ENCODE assay signal across 8 cellular contexts in the genomic region with DNA sequence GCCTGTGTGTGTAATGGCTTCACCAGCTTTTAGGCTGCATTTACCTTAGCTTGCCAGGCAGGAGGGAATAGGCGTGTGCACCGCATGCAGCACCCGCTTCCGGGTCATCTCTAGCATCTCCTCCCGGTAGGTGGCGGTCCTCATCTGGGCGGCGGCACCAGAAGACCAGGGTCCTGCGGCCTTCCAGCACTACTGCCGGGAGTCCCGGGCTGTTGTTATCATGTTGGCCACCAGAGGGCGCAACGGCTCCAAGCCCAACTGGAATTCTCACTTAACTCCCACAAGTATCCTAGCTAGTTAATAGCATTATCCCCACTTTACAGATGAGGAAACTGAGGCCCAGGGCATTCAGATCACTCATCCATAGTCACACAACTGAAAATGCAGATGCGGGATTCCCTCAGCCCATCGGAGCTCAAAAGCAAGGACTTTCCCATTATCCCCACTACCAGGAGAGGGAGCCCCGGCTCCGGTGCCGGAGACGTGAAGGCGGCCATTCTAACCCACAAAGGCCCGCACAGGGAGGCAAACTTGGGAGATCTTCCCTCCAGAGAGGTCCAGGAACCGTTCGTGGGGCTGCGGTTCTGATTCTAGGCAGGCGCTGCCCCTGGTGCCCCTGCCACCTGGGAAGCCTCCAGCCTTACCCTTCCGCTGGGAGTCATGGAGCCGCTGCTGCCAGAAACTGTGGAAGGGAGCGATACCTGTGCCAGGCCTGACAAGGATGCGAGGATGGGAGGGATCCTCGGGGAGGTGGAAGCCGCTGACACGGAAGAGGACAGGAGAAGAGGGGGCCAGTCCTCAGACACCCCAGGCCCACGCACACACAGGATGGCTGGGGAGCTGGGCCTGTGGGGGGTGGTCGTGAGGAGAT. TPM values are rescaled to one million over a fixed set of nuclear protein-coding genes. Genes with fewer than 3 reads are reported as not detected.
DNase-seq lines count a peak whose midpoint lies in the region; ATAC-seq and TF ChIP-seq lines count a peak whose summit lies in the region.

No MANE protein-coding gene starts in this region.

- no peak for TF ChIP-seq POLR2A in right lobe of liver (IDR thresholded peaks at IDR 0.05)

- peaks cover 7% of the 10 kb centered on the region for H3K4me1 Mint-ChIP-seq in activated CD4-positive, alpha-beta T cell treated with anti-CD3 and anti-CD28 coated beads for 36 hours

- ATAC-seq in HG03097 (IDR thresholded peaks at IDR 0.05; ENCODE audit: low FRiP score, unreplicated experiment) = peak; percentile 73
- peak; percentile 92 for ATAC-seq in activated CD4-positive, alpha-beta T cell treated with anti-CD3 and anti-CD28 coated beads for 36 hours
- ATAC-seq in right lobe of liver = peak; percentile 64 to 86 (median 80)

- no peak overlapping the region for H3K9ac ChIP-seq in colonic mucosa (ENCODE audit: low read depth in 2 of 2, low read length in 2 of 2)

- no peaks in the 10 kb centered on the region for H3K9me3 Mint-ChIP-seq in activated CD4-positive, alpha-beta T cell treated with anti-CD3 and anti-CD28 coated beads for 36 hours (ENCODE audit: low read depth)

- H3K9me3 ChIP-seq in colonic mucosa = no peaks in the 10 kb centered on the region
- no peaks in the 10 kb centered on the region for H3K9me3 ChIP-seq in right lobe of liver

- no peaks in the 10 kb centered on the region for H3K27me3 ChIP-seq in colonic mucosa
- H3K27me3 ChIP-seq in right lobe of liver = no peaks in the 10 kb centered on the region

- H3K27me3 Mint-ChIP-seq in activated CD4-positive, alpha-beta T cell treated with anti-CD3 and anti-CD28 coated beads for 36 hours = no peaks in the 10 kb centered on the region

- H3K4me3 ChIP-seq in colonic mucosa (no peak overlapping the region), right lobe of liver (no peak overlapping the region)

- H3K36me3 Mint-ChIP-seq in activated CD4-positive, alpha-beta T cell treated with anti-CD3 and anti-CD28 coated beads for 36 hours (ENCODE audit: low read depth) = no peaks in the 10 kb centered on the region

- no peak overlapping the region for H3K4me3 Mint-ChIP-seq in activated CD4-positive, alpha-beta T cell treated with anti-CD3 and anti-CD28 coated beads for 36 hours

- H3K36me3 ChIP-seq in colonic mucosa (no peaks in the 10 kb centered on the region), right lobe of liver (no peaks in the 10 kb centered on the region)

- CTCF ChIA-PET in activated CD4-positive, alpha-beta T cell treated with anti-CD3 and anti-CD28 coated beads for 36 hours (lab: Charles Lee) = interaction anchor here (0.6 to 1.9 kb wide), 30 partner anchors 9 to 419 kb away, joined by 3 to 36 read pairs (median 4); a partner anchor contains a TSS

- H3K27ac ChIP-seq in colonic mucosa (no peak overlapping the region), right lobe of liver (no peak overlapping the region)

- no peaks in the 10 kb centered on the region for H3K4me1 ChIP-seq in colonic mucosa
- H3K4me1 ChIP-seq in right lobe of liver = no peaks in the 10 kb centered on the region

- WGBS in right lobe of liver (ENCODE audit: insufficient coverage, low coverage, low lambda C conversion rate, missing lambda C conversion rate) = 8% methylated on average over 12 of the region's 34 CpGs

- POLR2A ChIA-PET in activated CD4-positive, alpha-beta T cell treated with anti-CD3 and anti-CD28 coated beads for 36 hours (lab: Charles Lee) = interaction anchor here (0.6 kb wide), 1 partner anchor 909 kb away, joined by 6 read pairs; no protein-coding TSS in a partner anchor

- H3K27ac Mint-ChIP-seq in activated CD4-positive, alpha-beta T cell treated with anti-CD3 and anti-CD28 coated beads for 36 hours = no peak overlapping the region

- DNase-seq in NCI-H2081 (lab: John Stamatoyannopoulos, UW) = peak; percentile 1 to 2
- no peak for DNase-seq in NCI-H2081 treated with DMSO at 0.1 percent for 48 hours (lab: John Stamatoyannopoulos, UW)
- DNase-seq in NCI-H524 (lab: John Stamatoyannopoulos, UW) = peak; percentile 72 to 93
- peak; percentile 87 for DNase-seq in activated CD4-positive, alpha-beta T cell treated with anti-CD3 and anti-CD28 coated beads for 36 hours
- peak; percentile 77 for DNase-seq in colonic mucosa
- DNase-seq in right lobe of liver = peak; percentile 70 to 78 (median 77)
- peak; percentile 27 for DNase-seq in stimulated activated CD8-positive, alpha-beta memory T cell treated with anti-CD3 and anti-CD28 coated beads, Interleukin-15, amount 100 ng/mL, for 1 hour (ENCODE audit: low read depth)

- TF ChIP-seq CTCF in colonic mucosa (IDR thresholded peaks at IDR 0.05) (peak; percentile 90), right lobe of liver (IDR thresholded peaks at IDR 0.05) (peak; percentile 90 to 98 (median 94))

- intact Hi-C loops in activated CD4-positive, alpha-beta T cell treated with anti-CD3 and anti-CD28 coated beads for 36 hours (cut with DNase I, micrococcal nuclease) = loop anchor here (1.0 to 10.0 kb wide), 9 partner anchors 38 to 600 kb away; no protein-coding TSS in a partner anchor
- intact Hi-C loops in colonic mucosa (cut with DNase I) = loop anchor here (2.0 to 10.0 kb wide), 3 partner anchors 102 to 420 kb away; no protein-coding TSS in a partner anchor
- intact Hi-C loops in right lobe of liver (cut with DNase I) = loop anchor here (5.0 kb wide), 2 partner anchors 53 to 102 kb away; no protein-coding TSS in a partner anchor

RNA-seq across cellular contexts. Expression of a gene that starts 23.9 kb away (rescaled TPM):
- total RNA-seq in activated CD4-positive, alpha-beta T cell treated with anti-CD3 and anti-CD28 coated beads for 36 hours = 10 to 100 TPM; 33.7 to 33.8 TPM
- 100 to 1,000 TPM; 370 to 444 TPM for total RNA-seq in colonic mucosa
- total RNA-seq in right lobe of liver = 10 to 100 TPM in 4 of 6 experiments, 1 to 10 TPM in 2; 9.1 to 37.9 (median 12.4) TPM

Comparison
In these comparisons a context has a peak if more than half of its experiments do, and no peak if none do; other contexts are left out.
1. RNA of a gene that starts 23.9 kb away (total RNA-seq): 370 to 444 TPM in colonic mucosa; 33.7 to 33.8 TPM in activated CD4-positive, alpha-beta T cell treated with anti-CD3 and anti-CD28 coated beads for 36 hours and 9.1 to 37.9 TPM in right lobe of liver; every median in the first group is over 4 times any median in the second.
2. Peak in every context shown above with its lines, with median percentiles within 50 percentile points of each other: ATAC-seq.